ENCODE assay signal across 8 cellular contexts in the genomic region with DNA sequence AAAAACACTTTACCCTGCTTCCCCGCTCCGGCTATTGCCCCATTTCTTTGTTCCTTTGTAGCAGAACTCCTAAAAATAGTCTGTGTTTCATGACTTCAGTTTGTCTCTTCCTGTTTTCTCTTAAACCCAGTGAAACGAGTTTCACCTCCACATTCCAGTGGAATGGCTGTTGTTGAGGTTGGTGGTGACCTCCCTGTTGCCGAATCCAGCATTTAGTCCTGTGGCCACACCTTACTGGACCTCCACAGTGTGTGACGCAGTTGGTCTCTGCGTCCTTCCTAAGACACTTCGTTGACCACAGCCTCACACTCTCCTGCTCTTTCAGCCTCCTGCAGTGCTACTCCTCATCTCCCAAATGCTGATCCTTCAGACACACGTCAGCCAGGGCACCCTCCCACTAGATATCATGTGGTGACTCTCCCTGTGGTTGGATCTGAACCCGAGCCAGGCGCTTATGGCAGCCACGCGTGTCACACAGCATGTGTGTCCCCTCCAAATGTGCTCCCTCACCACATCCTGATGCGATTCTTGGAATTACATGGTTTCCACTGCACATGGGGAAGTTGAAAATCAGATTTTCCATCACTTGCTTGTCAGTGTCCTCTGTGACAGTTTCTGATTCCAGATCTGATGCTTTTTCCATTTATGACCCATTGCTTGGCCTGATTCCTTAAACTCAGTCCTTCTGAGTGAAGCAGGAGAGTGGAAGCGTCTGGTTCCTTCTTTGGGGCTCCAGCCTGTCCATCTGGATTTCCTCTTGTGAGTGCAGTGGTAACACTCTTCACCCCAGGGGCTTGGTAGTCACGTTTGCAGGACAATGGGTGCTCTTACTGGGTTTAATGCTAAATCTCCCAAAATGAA.
A peak's percentile ranks its signal among the peaks of the same experiment; 100 is the strongest.
DNase-seq lines count a peak whose midpoint lies in the region; ATAC-seq and TF ChIP-seq lines count a peak whose summit lies in the region.

No MANE protein-coding gene starts in this region.

- no peaks in the 10 kb centered on the region for H3K9me3 Mint-ChIP-seq in Calu3 (ENCODE audit: low read depth, unreplicated experiment)

- WGBS in neuronal stem cell (ENCODE audit: extremely low coverage in 2 of 2, insufficient read length in 2 of 2, insufficient replicate concordance in 1 of 2), 2 donors = no CpG with 5 or more reads among the region's 15 CpGs

- TF ChIP-seq CTCF in Calu3 (IDR thresholded peaks at IDR 0.05; ENCODE audit: unreplicated experiment) = no peak
- no peak for TF ChIP-seq CTCF in cardiac fibroblast (IDR thresholded peaks at IDR 0.05; ENCODE audit: low read depth, low read length)

- H3K36me3 Mint-ChIP-seq in Calu3 (ENCODE audit: insufficient read depth, unreplicated experiment) = peaks cover 8% of the 10 kb centered on the region

- no peak overlapping the region for H3K27ac ChIP-seq in neuronal stem cell (replicated peaks; ENCODE audit: low read length)

- H3K4ac ChIP-seq in neuronal stem cell (ENCODE audit: low read length) = no peak overlapping the region

- H3K9me3 ChIP-seq in neuronal stem cell (replicated peaks in 1 of 2; ENCODE audit: control insufficient read depth in 2 of 2, insufficient read depth in 1 of 2, low read depth in 1 of 2, low read length in 2 of 2) = no peaks in the 10 kb centered on the region

- no peak overlapping the region for H4K91ac ChIP-seq in neuronal stem cell (ENCODE audit: low read depth, low read length, poor library complexity)

- H3K27me3 ChIP-seq in neuronal stem cell (ENCODE audit: control insufficient read depth in 3 of 3, insufficient read depth in 3 of 3, low read depth in 1 of 3, low read length in 3 of 3) = no peaks in the 10 kb centered on the region

- peak overlapping the region; percentile 4 for H3K23ac ChIP-seq in neuronal stem cell (ENCODE audit: low read depth, low read length, poor library complexity)

- peak overlapping the region; percentile 72 for H3K27ac Mint-ChIP-seq in Calu3 (ENCODE audit: unreplicated experiment)

- H3K36me3 ChIP-seq in neuronal stem cell (replicated peaks in 1 of 2; ENCODE audit: control insufficient read depth in 2 of 2, insufficient read depth in 2 of 2, low read length in 2 of 2) = peaks cover 11 to 28% of the 10 kb centered on the region in 2 donors

- no peak overlapping the region for H3K9ac ChIP-seq in neuronal stem cell (ENCODE audit: low read depth, low read length, poor library complexity)

- peaks cover 0 to 1% of the 10 kb centered on the region in 2 donors for H3K4me1 ChIP-seq in neuronal stem cell (ENCODE audit: control insufficient read depth in 2 of 2, insufficient read depth in 1 of 2, low read depth in 1 of 2, low read length in 2 of 2)

- H3K79me1 ChIP-seq in neuronal stem cell (ENCODE audit: low read depth, low read length) = no peaks in the 10 kb centered on the region

- no peak overlapping the region for H3K4me2 ChIP-seq in neuronal stem cell (ENCODE audit: insufficient read depth, low read length, poor library complexity, severe bottlenecking)

- no peak overlapping the region for H2BK5ac ChIP-seq in neuronal stem cell (ENCODE audit: low read length)

- H3K18ac ChIP-seq in neuronal stem cell (ENCODE audit: low read length) = no peak overlapping the region

- no peak overlapping the region for H2BK12ac ChIP-seq in neuronal stem cell (ENCODE audit: low read length)

- no peak overlapping the region for H2BK120ac ChIP-seq in neuronal stem cell (ENCODE audit: low read depth, low read length)

- ATAC-seq in HG03521 (IDR thresholded peaks at IDR 0.05; ENCODE audit: unreplicated experiment) (no peak), GM19023 (IDR thresholded peaks at IDR 0.05; ENCODE audit: unreplicated experiment) (no peak)

- peaks cover 68% of the 10 kb centered on the region for H3K4me1 Mint-ChIP-seq in Calu3 (ENCODE audit: low read depth, unreplicated experiment)

- no TSS peak for BruUV-seq in Calu3 (replicated peaks; lab: Mats Ljungman, UMichigan)

- CTCF ChIA-PET in Calu3 (lab: Charles Lee) = interaction anchor here (1.6 kb wide), 1 partner anchor 24 kb away, joined by 3 read pairs; no protein-coding TSS in a partner anchor

- peak overlapping the region; percentile 24 for H3K4me3 Mint-ChIP-seq in Calu3 (ENCODE audit: low read depth, unreplicated experiment)

- H2BK15ac ChIP-seq in neuronal stem cell (ENCODE audit: low read length) = no peak overlapping the region

- no peak overlapping the region for H2AFZ ChIP-seq in neuronal stem cell (ENCODE audit: low read length)

- intact Hi-C loops in Calu3 (cut with micrococcal nuclease; ENCODE audit: unreplicated experiment) = no loop called here

- H3K14ac ChIP-seq in neuronal stem cell (ENCODE audit: low read length) = no peak overlapping the region

- DNase-seq in Calu3 = peak; percentile 60
- peak; percentile 67 to 96 for DNase-seq in NOMO-1 (lab: John Stamatoyannopoulos, UW; ENCODE audit: unreplicated experiment in 2 of 2)
- peak; percentile 49 to 72 for DNase-seq in cardiac fibroblast (ENCODE audit: low read depth in 2 of 2)
- DNase-seq in neuronal stem cell (ENCODE audit: low spot score) = no peak
- DNase-seq in amniotic stem cell (lab: John Stamatoyannopoulos, UW) = no peak
- DNase-seq in NCI-H2171 treated with DMSO at 0.1 percent for 48 hours (lab: John Stamatoyannopoulos, UW) = no peak

- H4K8ac ChIP-seq in neuronal stem cell (ENCODE audit: low read depth, low read length) = no peak overlapping the region

- H2AK5ac ChIP-seq in neuronal stem cell (ENCODE audit: low read depth, low read length) = no peak overlapping the region

- H3K4me3 ChIP-seq in cardiac fibroblast (replicated peaks in 1 of 2; ENCODE audit: low read depth in 2 of 2, low read length in 2 of 2) (no peak overlapping the region), neuronal stem cell (ENCODE audit: low read length in 2 of 2) (no peak overlapping the region)

- H3K27me3 Mint-ChIP-seq in Calu3 (ENCODE audit: unreplicated experiment) = no peaks in the 10 kb centered on the region

Comparison
In these comparisons a context has a peak if more than half of its experiments do, and no peak if none do; other contexts are left out.
1. DNase-seq: peak in Calu3 (single experiment), NOMO-1 (2 of 2) and cardiac fibroblast (2 of 2); none in neuronal stem cell (single experiment), amniotic stem cell (single experiment) and NCI-H2171 treated with DMSO at 0.1 percent for 48 hours (single experiment).